ENCODE assay signal across 1 cellular context in genomic region chr13:71801781-71802180, GRCh38.
TF ChIP-seq lines count a peak whose summit lies in the region.

No MANE protein-coding gene starts in this region.

TF ChIP-seq in SK-N-SH, 30 proteins besides CTCF, POLR2A, EP300 and RAD21 (continued from another document):
- TF ChIP-seq IRF3 (IDR thresholded peaks at IDR 0.05; ENCODE audit: low read depth, low read length) (no peak), FOXM1 (IDR thresholded peaks at IDR 0.05; ENCODE audit: low read depth) (no peak), REST (IDR thresholded peaks at IDR 0.05; ENCODE audit: low read depth, low read length) (no peak), PBX3 (IDR thresholded peaks at IDR 0.05) (no peak), NRF1 (IDR thresholded peaks at IDR 0.05; ENCODE audit: low read depth, low read length) (no peak)
